Comparison of ENCODE assay signal across 28 cellular contexts in the genomic region with DNA sequence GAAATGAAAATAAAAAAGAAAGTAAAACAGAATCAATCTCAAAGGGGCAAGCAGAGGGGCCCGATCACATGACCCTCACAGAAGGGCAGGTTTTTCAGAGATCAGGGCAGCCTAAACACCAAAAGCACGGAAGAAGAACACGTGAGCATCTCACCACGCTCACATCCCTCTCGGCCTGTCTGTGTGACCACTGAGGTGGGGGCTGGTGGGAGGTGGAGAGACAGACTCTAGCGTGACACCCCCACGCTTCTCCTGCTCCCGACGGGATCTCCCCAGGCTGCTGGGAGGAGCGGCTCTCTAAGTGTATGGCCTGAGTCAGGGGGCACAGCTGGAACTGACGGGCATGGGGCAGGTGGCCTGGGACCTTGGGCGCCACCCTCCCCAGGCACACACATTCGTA. TPM values are rescaled to one million over a fixed set of nuclear protein-coding genes. Genes with fewer than 3 reads are reported as not detected.
DNase-seq lines count a peak whose midpoint lies in the region; ATAC-seq and TF ChIP-seq lines count a peak whose summit lies in the region.
"Had no signal": no experiment of that assay in that cellular context is flagged by ENCODE, and none has a peak within 500 bp of the region (broad histone marks: within the 10 kb centered on the region; RNA-seq: fewer than 3 reads in every experiment).

No MANE protein-coding gene starts in this region.

- H3K4me1 ChIP-seq in OCI-LY3 (ENCODE audit: low read length): peaks cover 59% of the 10 kb centered on the region
- no peaks in the 10 kb centered on the region for H3K4me1 ChIP-seq in foreskin keratinocyte
- H3K4me1 ChIP-seq: BLaER1 had no signal

- H3K36me3 ChIP-seq in OCI-LY3 (replicated peaks; ENCODE audit: low read depth, low read length): peaks cover 71% of the 10 kb centered on the region

- H3K9me3 ChIP-seq in OCI-LY3 (ENCODE audit: insufficient read depth, low read length): peaks cover 9% of the 10 kb centered on the region; the same call in 1 of the 2 replicates

- DNase-seq in activated naive CD4-positive, alpha-beta T cell treated with anti-CD3 and anti-CD28 coated beads, Interleukin-2, amount 10 ng/mL, durations not matched to agents 7 days and 5 days: peak; percentile 12
- no peak for DNase-seq in activated naive CD4-positive, alpha-beta T cell treated with anti-CD3 and anti-CD28 coated beads, Interleukin-2, amount 50 U/mL, for 16 hours
- DNase-seq in chondrocyte (ENCODE audit: low spot score): peak; percentile 42
- DNase-seq in stimulated activated naive B cell treated with anti-CD40 and anti-IgM and Interleukin-4, amounts not matched to agents 10 μg/mL and 1 μg/mL and 100 μg/mL, for 72 hours: no peak
- DNase-seq in foreskin keratinocyte: no peak
- DNase-seq in NCI-H1694 (lab: John Stamatoyannopoulos, UW): no peak
- DNase-seq in G401 (ENCODE audit: low spot score): no peak
- DNase-seq: ACHN; activated CD4-positive, CD25-positive, alpha-beta regulatory T cell; activated CD8-positive, alpha-beta memory T cell treated with anti-CD3 and anti-CD28 coated beads for 24 hours; Calu3; effector memory CD8-positive, alpha-beta T cell; naive thymus-derived CD4-positive, alpha-beta T cell; NCI-H1105 treated with DMSO at 0.1 percent for 48 hours; NCI-H2081; NCI-H774; OCI-M1; retina; spleen; stimulated activated CD4-positive, alpha-beta T cell treated with anti-CD3 and anti-CD28 coated beads, Interleukin-2, amount 100 ng/mL, for 48 hours; stimulated activated naive CD4-positive, alpha-beta T cell; T-helper 9 cell had no signal

- H3K27me3 Mint-ChIP-seq in activated naive CD4-positive, alpha-beta T cell treated with anti-CD3 and anti-CD28 coated beads, Interleukin-2, amount 10 ng/mL, durations not matched to agents 7 days and 5 days: no peaks in the 10 kb centered on the region
- no peaks in the 10 kb centered on the region for H3K27me3 Mint-ChIP-seq in chondrocyte (ENCODE audit: low read depth)
- H3K27me3 Mint-ChIP-seq in stimulated activated naive B cell treated with anti-CD40 and anti-IgM and Interleukin-4, amounts not matched to agents 10 μg/mL and 1 μg/mL and 100 μg/mL, for 72 hours: no peaks in the 10 kb centered on the region
- H3K27me3 Mint-ChIP-seq: brain; effector memory CD8-positive, alpha-beta T cell; naive thymus-derived CD4-positive, alpha-beta T cell had no signal

- peak overlapping the region; percentile 93 for H3K9ac ChIP-seq in OCI-LY3 (ENCODE audit: low read length)
- H3K9ac ChIP-seq: BLaER1 had no signal

- H3K4me3 ChIP-seq in OCI-LY3 (ENCODE audit: low read length): peak overlapping the region; percentile 40
- H3K4me3 ChIP-seq: BLaER1, spleen had no signal

- peak overlapping the region; percentile 65 for H3K4me2 ChIP-seq in OCI-LY3 (ENCODE audit: low read length)
- H3K4me2 ChIP-seq: BLaER1 had no signal

- H3K36me3 Mint-ChIP-seq in activated naive CD4-positive, alpha-beta T cell treated with anti-CD3 and anti-CD28 coated beads, Interleukin-2, amount 10 ng/mL, durations not matched to agents 7 days and 5 days: peaks cover 24% of the 10 kb centered on the region
- peaks cover 8% of the 10 kb centered on the region for H3K36me3 Mint-ChIP-seq in chondrocyte (ENCODE audit: low read depth)
- H3K36me3 Mint-ChIP-seq in stimulated activated naive B cell treated with anti-CD40 and anti-IgM and Interleukin-4, amounts not matched to agents 10 μg/mL and 1 μg/mL and 100 μg/mL, for 72 hours: peaks cover 52 to 80% of the 10 kb centered on the region in 2 donors

- no peaks in the 10 kb centered on the region for H3K27me3 ChIP-seq in OCI-LY3 (ENCODE audit: low read depth, low read length)
- no peaks in the 10 kb centered on the region for H3K27me3 ChIP-seq in foreskin keratinocyte
- H3K27me3 ChIP-seq: BLaER1, spleen had no signal

- TF ChIP-seq CTCF in OCI-LY3 (IDR thresholded peaks at IDR 0.05; ENCODE audit: low read depth, low read length) (no peak), chondrocyte (IDR thresholded peaks at IDR 0.05) (no peak), foreskin keratinocyte (conservative IDR thresholded peaks at IDR 0.05) (no peak)

- ATAC-seq in stimulated activated naive B cell treated with anti-CD40 and anti-IgM and Interleukin-4, amounts not matched to agents 10 μg/mL and 1 μg/mL and 100 μg/mL, for 72 hours (replicated peaks): no peak
- ATAC-seq in foreskin keratinocyte: no peak
- ATAC-seq: effector memory CD8-positive, alpha-beta T cell; esophagus mucosa; HCT116; left colon; naive thymus-derived CD4-positive, alpha-beta T cell had no signal

- H4K20me1 ChIP-seq in OCI-LY3 (ENCODE audit: insufficient read depth, low read length): no peaks in the 10 kb centered on the region
- H4K20me1 ChIP-seq: BLaER1 had no signal

- H3K4me1 Mint-ChIP-seq in activated naive CD4-positive, alpha-beta T cell treated with anti-CD3 and anti-CD28 coated beads, Interleukin-2, amount 10 ng/mL, durations not matched to agents 7 days and 5 days: peaks cover 20% of the 10 kb centered on the region
- H3K4me1 Mint-ChIP-seq in chondrocyte (ENCODE audit: low read depth): no peaks in the 10 kb centered on the region
- H3K4me1 Mint-ChIP-seq in stimulated activated naive B cell treated with anti-CD40 and anti-IgM and Interleukin-4, amounts not matched to agents 10 μg/mL and 1 μg/mL and 100 μg/mL, for 72 hours: peaks cover 27 to 48% of the 10 kb centered on the region in 2 donors
- H3K4me1 Mint-ChIP-seq: brain had no signal

- in situ Hi-C loops in G401 (cut with HindIII; ENCODE audit: low sequenced_read_pairs): no loop called here

- no peaks in the 10 kb centered on the region for H3K9me3 Mint-ChIP-seq in activated naive CD4-positive, alpha-beta T cell treated with anti-CD3 and anti-CD28 coated beads, Interleukin-2, amount 10 ng/mL, durations not matched to agents 7 days and 5 days
- H3K9me3 Mint-ChIP-seq in chondrocyte (ENCODE audit: low read depth): peaks cover 10% of the 10 kb centered on the region
- peaks cover 12 to 14% of the 10 kb centered on the region in 2 donors for H3K9me3 Mint-ChIP-seq in stimulated activated naive B cell treated with anti-CD40 and anti-IgM and Interleukin-4, amounts not matched to agents 10 μg/mL and 1 μg/mL and 100 μg/mL, for 72 hours
- H3K9me3 Mint-ChIP-seq: brain; effector memory CD8-positive, alpha-beta T cell; naive thymus-derived CD4-positive, alpha-beta T cell had no signal

- CTCF ChIA-PET in activated naive CD4-positive, alpha-beta T cell treated with anti-CD3 and anti-CD28 coated beads, Interleukin-2, amount 10 ng/mL, durations not matched to agents 7 days and 5 days (lab: Charles Lee): no interaction called here

- no peak overlapping the region for H2AFZ ChIP-seq in OCI-LY3 (ENCODE audit: low read depth, low read length)

- H3K27ac ChIP-seq in OCI-LY3 (ENCODE audit: low read length) (peak overlapping the region; percentile 99), foreskin keratinocyte (no peak overlapping the region)
- H3K27ac ChIP-seq: BLaER1 had no signal

- H3K4me3 Mint-ChIP-seq in activated naive CD4-positive, alpha-beta T cell treated with anti-CD3 and anti-CD28 coated beads, Interleukin-2, amount 10 ng/mL, durations not matched to agents 7 days and 5 days: no peak overlapping the region
- no peak overlapping the region for H3K4me3 Mint-ChIP-seq in chondrocyte (ENCODE audit: unreplicated experiment)
- H3K4me3 Mint-ChIP-seq in stimulated activated naive B cell treated with anti-CD40 and anti-IgM and Interleukin-4, amounts not matched to agents 10 μg/mL and 1 μg/mL and 100 μg/mL, for 72 hours: peak overlapping the region in 1 of 2 donors; percentile 17
- H3K4me3 Mint-ChIP-seq: brain; effector memory CD8-positive, alpha-beta T cell; naive thymus-derived CD4-positive, alpha-beta T cell had no signal

- no peak overlapping the region for H3K27ac Mint-ChIP-seq in activated naive CD4-positive, alpha-beta T cell treated with anti-CD3 and anti-CD28 coated beads, Interleukin-2, amount 10 ng/mL, durations not matched to agents 7 days and 5 days
- no peak overlapping the region for H3K27ac Mint-ChIP-seq in chondrocyte (ENCODE audit: unreplicated experiment)
- H3K27ac Mint-ChIP-seq in stimulated activated naive B cell treated with anti-CD40 and anti-IgM and Interleukin-4, amounts not matched to agents 10 μg/mL and 1 μg/mL and 100 μg/mL, for 72 hours: peak overlapping the region; percentile 83
- H3K27ac Mint-ChIP-seq: brain; effector memory CD8-positive, alpha-beta T cell had no signal

- peaks cover 72% of the 10 kb centered on the region for H3K79me2 ChIP-seq in OCI-LY3 (ENCODE audit: low read length)

RNA-seq across cellular contexts. Expression of gene MTERF4, which starts 23.5 kb away (rescaled TPM):
- total RNA-seq in chondrocyte (21.5 to 34.1 TPM (median 22.6 TPM) in 3 replicates), foreskin keratinocyte (15.9 and 20.1 TPM in 2 replicates)
- polyA plus RNA-seq in foreskin keratinocyte: 15.9 and 19.7 TPM in 2 replicates
- 17.5 and 24.9 TPM in 2 replicates for total RNA-seq in G401 (2014; rRNA removed; shearing (Covaris generic))

RNA-seq across cellular contexts. Expression of gene PASK, which starts 23.6 kb away (rescaled TPM):
- total RNA-seq in chondrocyte: 4.4 to 13.8 TPM (median 4.5 TPM) in 3 replicates
- total RNA-seq in foreskin keratinocyte: 9.7 and 9.8 TPM in 2 replicates
- 5.8 and 6.0 TPM in 2 replicates for polyA plus RNA-seq in foreskin keratinocyte
- total RNA-seq in G401 (2014; rRNA removed; shearing (Covaris generic)): 14.7 and 20.7 TPM in 2 replicates

RNA-seq across cellular contexts. Expression of gene PPP1R7, which starts 24.6 kb away (rescaled TPM):
- total RNA-seq in chondrocyte (43.1 to 54.2 TPM (median 44.3 TPM) in 3 replicates), foreskin keratinocyte (60.6 and 69.6 TPM in 2 replicates)
- 109 and 112 TPM in 2 replicates for polyA plus RNA-seq in foreskin keratinocyte
- total RNA-seq in G401 (2014; rRNA removed; shearing (Covaris generic)): 83.2 and 91.9 TPM in 2 replicates

Comparison
In these comparisons a context has a peak if more than half of its experiments do, and no peak if none do; other contexts are left out.
1. DNase-seq: peak in activated naive CD4-positive, alpha-beta T cell treated with anti-CD3 and anti-CD28 coated beads, Interleukin-2, amount 10 ng/mL, durations not matched to agents 7 days and 5 days (single experiment) and chondrocyte (single experiment); none in activated naive CD4-positive, alpha-beta T cell treated with anti-CD3 and anti-CD28 coated beads, Interleukin-2, amount 50 U/mL, for 16 hours (single experiment), stimulated activated naive B cell treated with anti-CD40 and anti-IgM and Interleukin-4, amounts not matched to agents 10 μg/mL and 1 μg/mL and 100 μg/mL, for 72 hours (single experiment), foreskin keratinocyte (0 of 2), NCI-H1694 (single experiment) and G401 (single experiment).